Comparison of ENCODE assay signal across 13 cellular contexts in genomic region chr10:115572740-115573455, GRCh38.
DNase-seq lines count a peak whose midpoint lies in the region; ATAC-seq and TF ChIP-seq lines count a peak whose summit lies in the region.
"Had no signal": no experiment of that assay in that cellular context is flagged by ENCODE, and none has a peak within 500 bp of the region (broad histone marks: within the 10 kb centered on the region; RNA-seq: fewer than 3 reads in every experiment).

No MANE protein-coding gene starts in this region.

- no peak overlapping the region for H3K4me3 Mint-ChIP-seq in brain
- no peak overlapping the region for H3K4me3 Mint-ChIP-seq in neural progenitor cell
- H3K4me3 Mint-ChIP-seq in activated CD8-positive, alpha-beta T cell treated with anti-CD3 and anti-CD28 coated beads, Interleukin-2, amount 10 ng/mL, durations not matched to agents 7 days and 5 days, result no peak overlapping the region
- H3K4me3 Mint-ChIP-seq: central memory CD8-positive, alpha-beta T cell; naive thymus-derived CD4-positive, alpha-beta T cell had no signal

- CTCF ChIA-PET in activated CD8-positive, alpha-beta T cell treated with anti-CD3 and anti-CD28 coated beads, Interleukin-2, amount 10 ng/mL, durations not matched to agents 7 days and 5 days (lab: Charles Lee), result no interaction called here

- DNase-seq in GM12864 (ENCODE audit: low read depth), result no peak
- DNase-seq in HuH-7 (ENCODE audit: low spot score), result peak; percentile 30
- DNase-seq in neural progenitor cell (ENCODE audit: low spot score), result peak; percentile 42
- DNase-seq in activated CD8-positive, alpha-beta T cell treated with anti-CD3 and anti-CD28 coated beads, Interleukin-2, amount 10 ng/mL, durations not matched to agents 7 days and 5 days, result no peak
- DNase-seq in NCI-H226, result no peak
- DNase-seq: naive thymus-derived CD4-positive, alpha-beta T cell; NCI-H2081; stimulated activated CD4-positive, alpha-beta T cell treated with anti-CD3 and anti-CD28 coated beads, Interleukin-1b, Interleukin-23, amount 100 ng/mL, for 48 hours had no signal

- H3K36me3 Mint-ChIP-seq in brain (no peaks in the 10 kb centered on the region), neural progenitor cell (no peaks in the 10 kb centered on the region)
- no peaks in the 10 kb centered on the region for H3K36me3 Mint-ChIP-seq in activated CD8-positive, alpha-beta T cell treated with anti-CD3 and anti-CD28 coated beads, Interleukin-2, amount 10 ng/mL, durations not matched to agents 7 days and 5 days (ENCODE audit: low read depth)
- H3K36me3 Mint-ChIP-seq: naive thymus-derived CD4-positive, alpha-beta T cell had no signal

- no peaks in the 10 kb centered on the region for H4K20me1 ChIP-seq in neural progenitor cell (ENCODE audit: low read depth)

- H3K27me3 ChIP-seq in neural progenitor cell, result no peaks in the 10 kb centered on the region
- H3K27me3 ChIP-seq: gastroesophageal sphincter had no signal

- ATAC-seq in HG02623 (IDR thresholded peaks at IDR 0.05; ENCODE audit: unreplicated experiment) (no peak), GM21360 (IDR thresholded peaks at IDR 0.05; ENCODE audit: unreplicated experiment) (no peak)
- no peak for ATAC-seq in activated CD8-positive, alpha-beta T cell treated with anti-CD3 and anti-CD28 coated beads, Interleukin-2, amount 10 ng/mL, durations not matched to agents 7 days and 5 days
- ATAC-seq: gastroesophageal sphincter; naive thymus-derived CD4-positive, alpha-beta T cell had no signal

- H3K36me3 ChIP-seq in neural progenitor cell, result no peaks in the 10 kb centered on the region
- H3K36me3 ChIP-seq: gastroesophageal sphincter had no signal

- H3K27ac ChIP-seq in neural progenitor cell, result no peak overlapping the region
- H3K27ac ChIP-seq: gastroesophageal sphincter had no signal

- POLR2A ChIA-PET in activated CD8-positive, alpha-beta T cell treated with anti-CD3 and anti-CD28 coated beads, Interleukin-2, amount 10 ng/mL, durations not matched to agents 7 days and 5 days (lab: Charles Lee), result no interaction called here

- no peaks in the 10 kb centered on the region for H3F3A ChIP-seq in neural progenitor cell (ENCODE audit: low read depth)

- H3K27me3 Mint-ChIP-seq in brain (no peaks in the 10 kb centered on the region), neural progenitor cell (ENCODE audit: insufficient read depth, low read depth) (no peaks in the 10 kb centered on the region)
- no peaks in the 10 kb centered on the region for H3K27me3 Mint-ChIP-seq in activated CD8-positive, alpha-beta T cell treated with anti-CD3 and anti-CD28 coated beads, Interleukin-2, amount 10 ng/mL, durations not matched to agents 7 days and 5 days (ENCODE audit: low read depth)
- H3K27me3 Mint-ChIP-seq: central memory CD8-positive, alpha-beta T cell; naive thymus-derived CD4-positive, alpha-beta T cell had no signal

- TF ChIP-seq CTCF in GM12864 (IDR thresholded peaks at IDR 0.05; ENCODE audit: low read depth, low read length, missing control alignments) (peak; percentile 76), brain (conservative IDR thresholded peaks at IDR 0.05) (peak; percentile 16 to 18), neural progenitor cell (IDR thresholded peaks at IDR 0.05) (peak; percentile 62)

- H3K4me1 ChIP-seq in neural progenitor cell, result no peaks in the 10 kb centered on the region
- H3K4me1 ChIP-seq: gastroesophageal sphincter had no signal

- H3K27ac Mint-ChIP-seq in brain (no peak overlapping the region), neural progenitor cell (no peak overlapping the region)
- no peak overlapping the region for H3K27ac Mint-ChIP-seq in activated CD8-positive, alpha-beta T cell treated with anti-CD3 and anti-CD28 coated beads, Interleukin-2, amount 10 ng/mL, durations not matched to agents 7 days and 5 days
- H3K27ac Mint-ChIP-seq: naive thymus-derived CD4-positive, alpha-beta T cell had no signal

- H3K9me3 Mint-ChIP-seq in brain (peaks cover 0 to 9% (median 2%) of the 10 kb centered on the region in 5 experiments), neural progenitor cell (no peaks in the 10 kb centered on the region)
- H3K9me3 Mint-ChIP-seq in activated CD8-positive, alpha-beta T cell treated with anti-CD3 and anti-CD28 coated beads, Interleukin-2, amount 10 ng/mL, durations not matched to agents 7 days and 5 days (ENCODE audit: insufficient read depth), result no peaks in the 10 kb centered on the region

- H3K79me2 ChIP-seq in neural progenitor cell (ENCODE audit: low read depth), result no peaks in the 10 kb centered on the region

- H2AFZ ChIP-seq in neural progenitor cell (replicated peaks), result peak overlapping the region; percentile 89

- no peak overlapping the region for H3K4me2 ChIP-seq in neural progenitor cell

- H3K9ac ChIP-seq in neural progenitor cell, result no peak overlapping the region

- H3K4me3 ChIP-seq in GM12864 (ENCODE audit: low read depth, low read length) (no peak overlapping the region), neural progenitor cell (no peak overlapping the region)
- H3K4me3 ChIP-seq: gastroesophageal sphincter had no signal

- no peaks in the 10 kb centered on the region for H3K9me3 ChIP-seq in neural progenitor cell (ENCODE audit: low read depth)
- H3K9me3 ChIP-seq: gastroesophageal sphincter had no signal

- H3K4me1 Mint-ChIP-seq in brain (no peaks in the 10 kb centered on the region), neural progenitor cell (no peaks in the 10 kb centered on the region)
- H3K4me1 Mint-ChIP-seq in activated CD8-positive, alpha-beta T cell treated with anti-CD3 and anti-CD28 coated beads, Interleukin-2, amount 10 ng/mL, durations not matched to agents 7 days and 5 days (ENCODE audit: low read depth), result no peaks in the 10 kb centered on the region
- H3K4me1 Mint-ChIP-seq: central memory CD8-positive, alpha-beta T cell; naive thymus-derived CD4-positive, alpha-beta T cell had no signal

Comparison
In these comparisons a context has a peak if more than half of its experiments do, and no peak if none do; other contexts are left out.
1. DNase-seq: peak in HuH-7 (single experiment) and neural progenitor cell (single experiment); none in GM12864 (single experiment), activated CD8-positive, alpha-beta T cell treated with anti-CD3 and anti-CD28 coated beads, Interleukin-2, amount 10 ng/mL, durations not matched to agents 7 days and 5 days (single experiment) and NCI-H226 (single experiment).
2. CTCF ChIP-seq: peak in every context shown above with its lines; median percentile 76 in GM12864; 62 in neural progenitor cell; 17 in brain.